Comparison of ENCODE assay signal across 15 cellular contexts in the genomic region with DNA sequence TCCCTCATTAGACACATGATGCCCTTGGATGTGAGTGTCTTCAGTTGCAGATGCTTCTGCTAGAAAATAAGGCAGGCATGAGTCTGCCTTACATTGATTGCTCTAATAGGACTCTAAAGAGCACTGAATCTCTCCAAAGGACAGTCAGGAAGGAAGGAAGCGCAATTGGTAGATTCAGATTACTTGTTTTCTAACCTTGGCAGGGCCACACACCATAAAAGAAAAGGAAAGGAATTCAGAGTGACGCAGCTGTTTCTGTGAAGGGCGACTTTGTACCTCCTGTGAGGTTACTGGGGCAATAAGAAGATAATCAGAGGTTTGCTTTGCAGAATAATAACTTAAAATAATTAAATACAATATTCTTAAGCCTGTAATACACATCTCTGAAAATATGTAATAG. TPM values are rescaled to one million over a fixed set of nuclear protein-coding genes. Genes with fewer than 3 reads are reported as not detected.
A peak's percentile ranks its signal among the peaks of the same experiment; 100 is the strongest.
DNase-seq lines count a peak whose midpoint lies in the region; ATAC-seq and TF ChIP-seq lines count a peak whose summit lies in the region.
"Had no signal": no experiment of that assay in that cellular context is flagged by ENCODE, and none has a peak within 500 bp of the region (broad histone marks: within the 10 kb centered on the region; RNA-seq: fewer than 3 reads in every experiment).

No MANE protein-coding gene starts in this region.

- H3K27me3 ChIP-seq in BLaER1 treated with 17β-estradiol and CSF1 and Interleukin-3, amounts not matched to agents 10 nM and 100 nM: no peaks in the 10 kb centered on the region
- no peaks in the 10 kb centered on the region for H3K27me3 ChIP-seq in neuronal stem cell (ENCODE audit: control insufficient read depth in 3 of 3, insufficient read depth in 3 of 3, low read depth in 1 of 3, low read length in 3 of 3)
- no peaks in the 10 kb centered on the region for H3K27me3 ChIP-seq in WERI-Rb-1 (ENCODE audit: insufficient read depth, low read depth, severe bottlenecking)
- H3K27me3 ChIP-seq in MM.1S (replicated peaks; ENCODE audit: insufficient read depth, low read length): no peaks in the 10 kb centered on the region

- no peak overlapping the region for H4K8ac ChIP-seq in neuronal stem cell (ENCODE audit: low read depth, low read length)

- no peak overlapping the region for H3K14ac ChIP-seq in neuronal stem cell (ENCODE audit: low read length)

- H3K4ac ChIP-seq in neuronal stem cell (ENCODE audit: low read length): no peak overlapping the region

- H3K9me2 ChIP-seq in MM.1S (replicated peaks; ENCODE audit: insufficient read depth, low read length): no peaks in the 10 kb centered on the region

- H3K27ac Mint-ChIP-seq in activated T-helper 17 cell treated with anti-CD3 and anti-CD28 coated beads, Interleukin-2, amount 50 U/mL, for 72 hours: peak overlapping the region; percentile 8
- H3K27ac Mint-ChIP-seq: CD4-positive, alpha-beta T cell had no signal

- H3K79me1 ChIP-seq in neuronal stem cell (ENCODE audit: low read depth, low read length): peaks cover 2% of the 10 kb centered on the region

- no peaks in the 10 kb centered on the region for H3K9me3 Mint-ChIP-seq in activated T-helper 17 cell treated with anti-CD3 and anti-CD28 coated beads, Interleukin-2, amount 50 U/mL, for 72 hours
- H3K9me3 Mint-ChIP-seq: CD4-positive, alpha-beta T cell had no signal

- no peak overlapping the region for H3K4me3 Mint-ChIP-seq in activated T-helper 17 cell treated with anti-CD3 and anti-CD28 coated beads, Interleukin-2, amount 50 U/mL, for 72 hours
- H3K4me3 Mint-ChIP-seq: CD4-positive, alpha-beta T cell had no signal

- H2BK120ac ChIP-seq in neuronal stem cell (ENCODE audit: low read depth, low read length): no peak overlapping the region

- no peak overlapping the region for H2BK12ac ChIP-seq in neuronal stem cell (ENCODE audit: low read length)

- H3K9me3 ChIP-seq in BLaER1 treated with 17β-estradiol and CSF1 and Interleukin-3, amounts not matched to agents 10 nM and 100 nM (replicated peaks in 1 of 11): no peaks in the 10 kb centered on the region
- H3K9me3 ChIP-seq in neuronal stem cell (replicated peaks in 1 of 2; ENCODE audit: control insufficient read depth in 2 of 2, insufficient read depth in 1 of 2, low read depth in 1 of 2, low read length in 2 of 2): no peaks in the 10 kb centered on the region
- no peaks in the 10 kb centered on the region for H3K9me3 ChIP-seq in WERI-Rb-1 (ENCODE audit: severe bottlenecking)
- no peaks in the 10 kb centered on the region for H3K9me3 ChIP-seq in MM.1S (replicated peaks; ENCODE audit: insufficient read depth, low read length)

- peak overlapping the region in 7 of 11 experiments; percentile 11 to 47 (median 36); a peak in 9 of 22 replicates for H3K4me2 ChIP-seq in BLaER1 treated with 17β-estradiol and CSF1 and Interleukin-3, amounts not matched to agents 10 nM and 100 nM
- H3K4me2 ChIP-seq in neuronal stem cell (ENCODE audit: insufficient read depth, low read length, poor library complexity, severe bottlenecking): no peak overlapping the region
- no peak overlapping the region for H3K4me2 ChIP-seq in MM.1S (ENCODE audit: low read depth, low read length)
- H3K4me2 ChIP-seq: PC-9 had no signal

- DNase-seq in HT-29 (ENCODE audit: low spot score) (peak; percentile 42), neuronal stem cell (ENCODE audit: low spot score) (no peak), erythroblast (lab: John Stamatoyannopoulos, UW) (no peak), WERI-Rb-1 (no peak), MM.1S (no peak)
- DNase-seq: AML-193; CD4-positive, alpha-beta T cell; DND-41; GM23248; NCI-H1105 treated with DMSO at 0.1 percent for 48 hours; NCI-H187; NCI-H446; PC-9 had no signal

- H3K79me2 ChIP-seq in MM.1S (ENCODE audit: low read length): no peaks in the 10 kb centered on the region

- no peak for ATAC-seq in activated T-helper 17 cell treated with anti-CD3 and anti-CD28 coated beads, Interleukin-2, amount 50 U/mL, for 72 hours (replicated peaks)

- H3K27ac ChIP-seq in BLaER1 treated with 17β-estradiol and CSF1 and Interleukin-3, amounts not matched to agents 10 nM and 100 nM: no peak overlapping the region
- no peak overlapping the region for H3K27ac ChIP-seq in neuronal stem cell (replicated peaks; ENCODE audit: low read length)
- no peak overlapping the region for H3K27ac ChIP-seq in WERI-Rb-1
- no peak overlapping the region for H3K27ac ChIP-seq in MM.1S (ENCODE audit: low read length)
- H3K27ac ChIP-seq: GM23248, PC-9 had no signal

- H3K4me3 ChIP-seq in BLaER1 treated with 17β-estradiol and CSF1 and Interleukin-3, amounts not matched to agents 10 nM and 100 nM: no peak overlapping the region
- H3K4me3 ChIP-seq in neuronal stem cell (ENCODE audit: low read length in 2 of 2): no peak overlapping the region
- H3K4me3 ChIP-seq in WERI-Rb-1 (ENCODE audit: low read depth, low read length): no peak overlapping the region
- no peak overlapping the region for H3K4me3 ChIP-seq in MM.1S (ENCODE audit: low read length)
- H3K4me3 ChIP-seq: GM23248, PC-9 had no signal

- no peak overlapping the region for H2BK15ac ChIP-seq in neuronal stem cell (ENCODE audit: low read length)

- no peak overlapping the region for H3K23ac ChIP-seq in neuronal stem cell (ENCODE audit: low read depth, low read length, poor library complexity)

- H4K91ac ChIP-seq in neuronal stem cell (ENCODE audit: low read depth, low read length, poor library complexity): no peak overlapping the region

- peaks cover 19% of the 10 kb centered on the region for H3K36me3 Mint-ChIP-seq in activated T-helper 17 cell treated with anti-CD3 and anti-CD28 coated beads, Interleukin-2, amount 50 U/mL, for 72 hours (ENCODE audit: low read depth)

- no peak overlapping the region for H3K9ac ChIP-seq in BLaER1 treated with 17β-estradiol and CSF1 and Interleukin-3, amounts not matched to agents 10 nM and 100 nM
- no peak overlapping the region for H3K9ac ChIP-seq in neuronal stem cell (ENCODE audit: low read depth, low read length, poor library complexity)
- no peak overlapping the region for H3K9ac ChIP-seq in MM.1S (ENCODE audit: low read length)
- H3K9ac ChIP-seq: GM23248 had no signal

- H3K4me1 Mint-ChIP-seq in activated T-helper 17 cell treated with anti-CD3 and anti-CD28 coated beads, Interleukin-2, amount 50 U/mL, for 72 hours: peaks cover 4% of the 10 kb centered on the region

- peaks cover 0 to 6% (median 2%) of the 10 kb centered on the region in 10 experiments; a peak in 8 of 20 replicates for H3K4me1 ChIP-seq in BLaER1 treated with 17β-estradiol and CSF1 and Interleukin-3, amounts not matched to agents 10 nM and 100 nM
- H3K4me1 ChIP-seq in neuronal stem cell (ENCODE audit: control insufficient read depth in 2 of 2, insufficient read depth in 1 of 2, low read depth in 1 of 2, low read length in 2 of 2): peaks cover 5 to 8% of the 10 kb centered on the region in 2 donors
- no peaks in the 10 kb centered on the region for H3K4me1 ChIP-seq in MM.1S (ENCODE audit: low read length)

- WGBS in neuronal stem cell (ENCODE audit: extremely low coverage in 2 of 2, insufficient read length in 2 of 2, insufficient replicate concordance in 1 of 2), 2 donors: no CpG with 5 or more reads among the region's 3 CpGs

- H4K20me1 ChIP-seq in BLaER1 treated with 17β-estradiol and CSF1 and Interleukin-3, amounts not matched to agents 10 nM and 100 nM: no peaks in the 10 kb centered on the region
- H4K20me1 ChIP-seq in MM.1S (ENCODE audit: insufficient read depth, low read length): no peaks in the 10 kb centered on the region

- TF ChIP-seq CTCF in WERI-Rb-1 (IDR thresholded peaks at IDR 0.05; ENCODE audit: low read depth, low read length) (no peak), MM.1S (IDR thresholded peaks at IDR 0.05; ENCODE audit: low read length) (no peak)

- H3K18ac ChIP-seq in neuronal stem cell (ENCODE audit: low read length): no peak overlapping the region

- H3K27me3 Mint-ChIP-seq in activated T-helper 17 cell treated with anti-CD3 and anti-CD28 coated beads, Interleukin-2, amount 50 U/mL, for 72 hours: no peaks in the 10 kb centered on the region
- H3K27me3 Mint-ChIP-seq: CD4-positive, alpha-beta T cell had no signal

- no peak overlapping the region for H2BK5ac ChIP-seq in neuronal stem cell (ENCODE audit: low read length)

- peak overlapping the region; percentile 52 for H2AFZ ChIP-seq in neuronal stem cell (ENCODE audit: low read length)
- no peak overlapping the region for H2AFZ ChIP-seq in MM.1S (ENCODE audit: low read length)
- H2AFZ ChIP-seq: GM23248, PC-9 had no signal

- no peaks in the 10 kb centered on the region for H3K36me3 ChIP-seq in BLaER1 treated with 17β-estradiol and CSF1 and Interleukin-3, amounts not matched to agents 10 nM and 100 nM
- no peaks in the 10 kb centered on the region for H3K36me3 ChIP-seq in neuronal stem cell (replicated peaks in 1 of 2; ENCODE audit: control insufficient read depth in 2 of 2, insufficient read depth in 2 of 2, low read length in 2 of 2)
- peaks cover 12% of the 10 kb centered on the region for H3K36me3 ChIP-seq in WERI-Rb-1
- H3K36me3 ChIP-seq in MM.1S (replicated peaks; ENCODE audit: insufficient read depth, low read length): no peaks in the 10 kb centered on the region

- TF ChIP-seq POLR2A in erythroblast (IDR thresholded peaks at IDR 0.05; ENCODE audit: low read length): no peak

- H2AK5ac ChIP-seq in neuronal stem cell (ENCODE audit: low read depth, low read length): no peak overlapping the region

- H3F3A ChIP-seq in MM.1S (ENCODE audit: insufficient read depth, low read length): no peaks in the 10 kb centered on the region

RNA-seq across cellular contexts. Expression of a gene that starts 48.0 kb away (rescaled TPM):
- 23.9 and 29.4 TPM in 2 replicates for total RNA-seq in HT-29 (2014; rRNA removed; shearing (Covaris generic))
- 10 to 100 TPM in 1 of 2 donors, 1 to 10 TPM in 1; 7.0 to 10.8 TPM for total RNA-seq in activated T-helper 17 cell treated with anti-CD3 and anti-CD28 coated beads, Interleukin-2, amount 50 U/mL, for 72 hours
- polyA plus RNA-seq in neuronal stem cell (2013, experiment 1 of 2): 2.1 TPM
- 2.2 TPM for polyA plus RNA-seq in neuronal stem cell (2013, experiment 2 of 2)

Comparison
In these comparisons a context has a peak if more than half of its experiments do, and no peak if none do; other contexts are left out.
1. H3K4me2 ChIP-seq: peak in BLaER1 treated with 17β-estradiol and CSF1 and Interleukin-3, amounts not matched to agents 10 nM and 100 nM (7 of 11); none in neuronal stem cell (single experiment) and MM.1S (single experiment).